In genomic region chrX:28178206-28178605, GRCh38 we compare ENCODE assay signal across 4 cellular contexts.
"Had no signal": no experiment of that assay in that cellular context is flagged by ENCODE, and none has a peak within 500 bp of the region (broad histone marks: within the 10 kb centered on the region; RNA-seq: fewer than 3 reads in every experiment).

No MANE protein-coding gene starts in this region.

- DNase-seq: IMR-90, KBM-7, KG1 had no signal

- ATAC-seq: K562 had no signal
